27 cellular contexts compared by ENCODE assay signal in the genomic region with DNA sequence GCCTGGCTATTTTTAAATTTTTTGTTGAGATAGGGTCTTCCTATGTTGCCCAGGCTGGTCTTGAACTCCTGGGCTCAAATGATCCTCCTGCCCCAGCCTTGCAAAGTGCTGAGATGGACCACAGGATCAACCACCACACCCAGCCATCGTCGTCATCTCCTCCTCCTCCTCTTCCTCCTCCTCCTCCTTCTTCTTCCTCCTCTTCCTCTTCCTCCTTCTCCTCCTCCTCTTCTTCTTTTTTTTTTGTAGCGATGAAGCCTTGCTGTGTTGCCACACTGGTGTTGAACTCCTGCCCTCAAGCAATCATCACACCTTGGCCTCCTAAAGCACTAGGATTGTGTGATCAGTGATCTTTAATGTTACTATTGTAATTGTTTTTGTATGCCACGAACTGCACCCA.
"Had no signal": no experiment of that assay in that cellular context is flagged by ENCODE, and none has a peak within 500 bp of the region (broad histone marks: within the 10 kb centered on the region; RNA-seq: fewer than 3 reads in every experiment).

No MANE protein-coding gene starts in this region.

- ATAC-seq: activated CD4-positive, alpha-beta T cell treated with anti-CD3 and anti-CD28 coated beads for 36 hours; activated CD8-positive, alpha-beta memory T cell treated with anti-CD3 and anti-CD28 coated beads, Interleukin-2, amount 10 ng/mL, durations not matched to agents 7 days and 5 days; activated CD8-positive, alpha-beta T cell treated with anti-CD3 and anti-CD28 coated beads, Interleukin-2, amount 10 ng/mL, durations not matched to agents 7 days and 5 days; activated naive CD8-positive, alpha-beta T cell treated with anti-CD3 and anti-CD28 coated beads, Interleukin-2, amount 50 U/mL, for 24 hours; gastroesophageal sphincter; T-helper 17 cell had no signal

- DNase-seq: activated CD4-positive, alpha-beta memory T cell treated with anti-CD3 and anti-CD28 coated beads for 36 hours; activated CD4-positive, alpha-beta T cell treated with anti-CD3 and anti-CD28 coated beads for 36 hours; activated CD4-positive, alpha-beta T cell treated with anti-CD3 and anti-CD28 coated beads, Interleukin-2, amount 10 ng/mL, durations not matched to agents 24 days and 14 days; activated CD4-positive, CD25-positive, alpha-beta regulatory T cell; activated CD4-positive, CD25-positive, alpha-beta regulatory T cell treated with anti-CD3 and anti-CD28 coated beads, Interleukin-2, amount 50 U/mL, for 72 hours; activated CD8-positive, alpha-beta memory T cell treated with anti-CD3 and anti-CD28 coated beads, Interleukin-2, amount 10 ng/mL, durations not matched to agents 7 days and 5 days; activated CD8-positive, alpha-beta memory T cell treated with anti-CD3 and anti-CD28 coated beads, Interleukin-2, amount 50 U/mL, for 4 hours; activated CD8-positive, alpha-beta T cell treated with anti-CD3 and anti-CD28 coated beads, Interleukin-2, amount 10 ng/mL, durations not matched to agents 7 days and 5 days; activated effector memory CD4-positive, alpha-beta T cell treated with anti-CD3 and anti-CD28 coated beads, Interleukin-2, amount 50 U/mL, for 16 hours; activated naive CD4-positive, alpha-beta T cell treated with anti-CD3 and anti-CD28 coated beads for 36 hours; activated naive CD8-positive, alpha-beta T cell treated with anti-CD3 and anti-CD28 coated beads for 36 hours; activated naive CD8-positive, alpha-beta T cell treated with anti-CD3 and anti-CD28 coated beads, Interleukin-2, amount 50 U/mL, for 24 hours; activated T-cell treated with anti-CD3 and anti-CD28 coated beads, Interleukin-2, amount 50 U/mL, for 1 hour; activated T-cell treated with anti-CD3 and anti-CD28 coated beads, Interleukin-2, amount 50 U/mL, for 48 hours; adrenal gland; amygdala; aorta; central memory CD4-positive, alpha-beta T cell; cerebellar nuclear complex; colonic mucosa; effector CD8-positive, alpha-beta T cell; esophagus squamous epithelium; foreskin melanocyte; T-helper 1 cell; T-helper 17 cell; T1000 had no signal
